In genomic region chr15:98417346-98417745, GRCh38 we compare ENCODE assay signal across 17 cellular contexts.
A peak's percentile ranks its signal among the peaks of the same experiment; 100 is the strongest.
DNase-seq lines count a peak whose midpoint lies in the region; ATAC-seq and TF ChIP-seq lines count a peak whose summit lies in the region.
"Had no signal": no experiment of that assay in that cellular context is flagged by ENCODE, and none has a peak within 500 bp of the region (broad histone marks: within the 10 kb centered on the region; RNA-seq: fewer than 3 reads in every experiment).

No MANE protein-coding gene starts in this region.

- no peak overlapping the region for H3K27ac Mint-ChIP-seq in progenitor cell of endocrine pancreas
- H3K27ac Mint-ChIP-seq: CD4-positive, alpha-beta memory T cell; H9 had no signal

- H3K36me3 ChIP-seq in gastroesophageal sphincter (no peaks in the 10 kb centered on the region), subcutaneous abdominal adipose tissue (ENCODE audit: control insufficient read depth in 5 of 5, insufficient read depth in 5 of 5, low read length in 5 of 5) (no peaks in the 10 kb centered on the region)

- DNase-seq in caudate nucleus (lab: John Stamatoyannopoulos, UW), result peak in 11 of 61 donors; percentile 4 to 54 (median 10)
- DNase-seq in putamen (ENCODE audit: low spot score), result peak; percentile 38
- DNase-seq in progenitor cell of endocrine pancreas (ENCODE audit: low spot score, unreplicated experiment), result no peak
- no peak for DNase-seq in NCI-H187 (lab: John Stamatoyannopoulos, UW)
- DNase-seq in H4 (ENCODE audit: low spot score), result no peak
- no peak for DNase-seq in activated CD4-positive, alpha-beta T cell treated with anti-CD3 and anti-CD28 coated beads, Interleukin-2, amount 50 U/mL, for 4 hours
- DNase-seq: Calu3; CD4-positive, alpha-beta memory T cell; COR-L47; DMS53; DMS79 treated with DMSO at 0.1 percent for 48 hours; GF-D8; GM23248; H9 had no signal

- no peaks in the 10 kb centered on the region for H3K36me3 Mint-ChIP-seq in progenitor cell of endocrine pancreas (ENCODE audit: insufficient read depth)
- H3K36me3 Mint-ChIP-seq: CD4-positive, alpha-beta memory T cell had no signal

- H3K9ac ChIP-seq in subcutaneous abdominal adipose tissue (ENCODE audit: low read length in 5 of 5), result no peak overlapping the region
- H3K9ac ChIP-seq: GM23248 had no signal

- H3K27ac ChIP-seq in caudate nucleus (ENCODE audit: low read depth, low read length) (peak overlapping the region; percentile 11), gastroesophageal sphincter (peak overlapping the region in 3 of 4 donors; percentile 76 to 79 (median 77)), subcutaneous abdominal adipose tissue (ENCODE audit: low read depth, low read length) (peak overlapping the region; percentile 86)
- H3K27ac ChIP-seq: GM23248 had no signal

- H3K9me3 ChIP-seq in gastroesophageal sphincter, result no peaks in the 10 kb centered on the region
- no peaks in the 10 kb centered on the region for H3K9me3 ChIP-seq in subcutaneous abdominal adipose tissue (ENCODE audit: control insufficient read depth in 5 of 5, low read length in 5 of 5)

- no peak for TF ChIP-seq EP300 in gastroesophageal sphincter (IDR thresholded peaks at IDR 0.05)

- H3K4me1 Mint-ChIP-seq in progenitor cell of endocrine pancreas (ENCODE audit: low read depth), result peaks cover 7% of the 10 kb centered on the region

- H3K4me1 ChIP-seq in gastroesophageal sphincter (peaks cover 0 to 78% (median 16%) of the 10 kb centered on the region in 3 donors), subcutaneous abdominal adipose tissue (ENCODE audit: control insufficient read depth in 5 of 5, insufficient read depth in 5 of 5, low read length in 5 of 5) (peaks cover 6 to 67% (median 48%) of the 10 kb centered on the region in 5 donors)

- TF ChIP-seq POLR2A in gastroesophageal sphincter (IDR thresholded peaks at IDR 0.05), result no peak

- TF ChIP-seq CTCF in gastroesophageal sphincter (IDR thresholded peaks at IDR 0.05) (no peak), progenitor cell of endocrine pancreas (IDR thresholded peaks at IDR 0.05; ENCODE audit: unreplicated experiment) (no peak)

- H3K4me3 ChIP-seq in gastroesophageal sphincter (no peak overlapping the region), subcutaneous abdominal adipose tissue (ENCODE audit: low read depth in 1 of 5, low read length in 5 of 5) (no peak overlapping the region)
- H3K4me3 ChIP-seq: GM23248 had no signal

- no peak for ATAC-seq in gastroesophageal sphincter
- ATAC-seq: HCT116 had no signal

- peaks cover 28% of the 10 kb centered on the region for H3K27me3 Mint-ChIP-seq in progenitor cell of endocrine pancreas

- H3K4me3 Mint-ChIP-seq in progenitor cell of endocrine pancreas (ENCODE audit: low read depth), result no peak overlapping the region
- H3K4me3 Mint-ChIP-seq: CD4-positive, alpha-beta memory T cell; H9 had no signal

- WGBS in gastroesophageal sphincter (ENCODE audit: low coverage in 1 of 2), 2 donors, result 59 to 94% methylated on average over 4 to 5 of the region's 12 CpGs

- H3K27me3 ChIP-seq in gastroesophageal sphincter, result peaks cover 20% of the 10 kb centered on the region
- H3K27me3 ChIP-seq in subcutaneous abdominal adipose tissue (ENCODE audit: control insufficient read depth in 5 of 5, insufficient read depth in 4 of 5, low read length in 5 of 5), result peaks cover 4 to 22% (median 17%) of the 10 kb centered on the region in 5 donors

- H3K9me3 Mint-ChIP-seq in progenitor cell of endocrine pancreas (ENCODE audit: low read depth), result peaks cover 3% of the 10 kb centered on the region
- H3K9me3 Mint-ChIP-seq: CD4-positive, alpha-beta memory T cell; H9 had no signal

Comparison
In these comparisons a context has a peak if more than half of its experiments do, and no peak if none do; other contexts are left out.
1. H3K27ac ChIP-seq: peak in every context shown above with its lines; median percentile 86 in subcutaneous abdominal adipose tissue; 77 in gastroesophageal sphincter; 11 in caudate nucleus.